In the genomic region with DNA sequence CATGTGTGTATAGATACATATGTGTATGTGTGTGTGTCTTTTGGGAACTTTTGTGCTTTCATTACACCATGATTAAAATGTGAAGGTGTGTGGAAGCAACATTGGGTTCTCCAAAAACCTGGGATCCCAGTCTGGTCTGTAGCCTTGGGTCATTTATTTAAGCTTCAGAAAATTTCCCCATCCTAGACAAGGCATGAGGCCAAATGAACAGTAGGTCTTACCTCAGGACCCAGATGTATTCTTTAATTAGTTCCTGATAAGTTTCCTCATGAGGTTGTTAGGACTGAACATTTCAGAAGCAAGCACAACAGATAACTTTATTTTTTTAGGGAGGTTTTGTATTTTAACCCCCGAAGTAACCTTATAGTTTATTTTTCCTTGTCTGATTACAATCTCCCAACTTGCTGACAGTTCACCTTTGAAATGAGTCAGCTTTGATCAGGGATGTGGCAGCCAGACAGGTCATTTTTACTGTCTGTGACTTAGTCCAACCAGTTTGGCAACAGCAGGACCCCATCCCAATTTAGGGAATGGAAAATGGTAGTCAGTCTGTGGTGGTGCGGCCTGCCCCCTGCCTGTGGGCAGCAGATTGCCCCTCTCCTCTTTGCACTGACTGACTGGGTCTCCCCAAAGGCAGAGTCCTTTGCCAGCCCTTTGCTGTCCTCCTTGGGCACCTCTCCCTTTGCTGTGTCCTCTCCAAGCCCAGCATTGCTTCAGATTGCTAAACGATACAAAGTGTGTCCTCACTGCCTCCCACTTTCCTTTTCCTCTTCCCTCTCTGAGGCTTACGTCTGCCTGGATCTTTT, we compare ENCODE assay signal across 23 cellular contexts.
DNase-seq lines count a peak whose midpoint lies in the region; ATAC-seq and TF ChIP-seq lines count a peak whose summit lies in the region.
"Had no signal": no experiment of that assay in that cellular context is flagged by ENCODE, and none has a peak within 500 bp of the region (broad histone marks: within the 10 kb centered on the region; RNA-seq: fewer than 3 reads in every experiment).

No MANE protein-coding gene starts in this region.

- no peaks in the 10 kb centered on the region for H3K9me3 Mint-ChIP-seq in MCF 10A (ENCODE audit: unreplicated experiment)
- no peaks in the 10 kb centered on the region for H3K9me3 Mint-ChIP-seq in type B pancreatic cell
- no peaks in the 10 kb centered on the region for H3K9me3 Mint-ChIP-seq in activated CD8-positive, alpha-beta T cell treated with anti-CD3 and anti-CD28 coated beads, Interleukin-2, amount 10 ng/mL, durations not matched to agents 7 days and 5 days (ENCODE audit: insufficient read depth)
- H3K9me3 Mint-ChIP-seq: activated B cell treated with CpG ODN at 0.5 μM for 24 hours; central memory CD8-positive, alpha-beta T cell had no signal

- H3K27me3 Mint-ChIP-seq in MCF 10A (ENCODE audit: insufficient read depth, unreplicated experiment) (no peaks in the 10 kb centered on the region), type B pancreatic cell (no peaks in the 10 kb centered on the region)
- H3K27me3 Mint-ChIP-seq in activated CD8-positive, alpha-beta T cell treated with anti-CD3 and anti-CD28 coated beads, Interleukin-2, amount 10 ng/mL, durations not matched to agents 7 days and 5 days (ENCODE audit: low read depth) = peaks cover 8% of the 10 kb centered on the region
- H3K27me3 Mint-ChIP-seq: activated naive CD8-positive, alpha-beta T cell had no signal

- no peak overlapping the region for H2AFZ ChIP-seq in hepatocyte

- intact Hi-C loops in left ventricle myocardium superior (cut with micrococcal nuclease) = loop anchor here (10.0 kb wide), 1 partner anchor 56 kb away; no protein-coding TSS in a partner anchor
- intact Hi-C loops in Right ventricle myocardium inferior (cut with DNase I) = loop anchor here (2.0 kb wide), 1 partner anchor 236 kb away; no protein-coding TSS in a partner anchor
- intact Hi-C loops in MCF 10A (cut with micrococcal nuclease) = loop anchor here (5.0 kb wide), 1 partner anchor 101 kb away; no protein-coding TSS in a partner anchor

- DNase-seq in left ventricle myocardium superior (no peak), Right ventricle myocardium inferior (ENCODE audit: missing footprints) (no peak), MCF 10A (ENCODE audit: unreplicated experiment) (peak; percentile 46), hepatocyte (ENCODE audit: low spot score) (no peak), type B pancreatic cell (ENCODE audit: extremely low spot score, unreplicated experiment) (no peak), NCI-H187 treated with DMSO at 0.1 percent for 48 hours (lab: John Stamatoyannopoulos, UW) (no peak), NCI-H1092 (lab: John Stamatoyannopoulos, UW) (no peak)
- DNase-seq in activated CD8-positive, alpha-beta T cell treated with anti-CD3 and anti-CD28 coated beads, Interleukin-2, amount 10 ng/mL, durations not matched to agents 7 days and 5 days = no peak
- DNase-seq: activated B cell treated with CpG ODN at 0.5 μM for 24 hours; activated T-cell treated with anti-CD3 and anti-CD28 coated beads for 4 hours; DMS153; Kasumi-1; naive thymus-derived CD4-positive, alpha-beta T cell; NCI-H187; NCI-H524 treated with DMSO at 0.1 percent for 48 hours; stimulated activated CD4-positive, alpha-beta T cell treated with anti-CD3 and anti-CD28 coated beads, Interleukin-4, amount 100 ng/mL, for 24 hours; SW 1271 had no signal

- no TSS peak for BruUV-seq in MCF 10A (replicated peaks; lab: Mats Ljungman, UMichigan)

- no peaks in the 10 kb centered on the region for H3K36me3 ChIP-seq in hepatocyte (replicated peaks; ENCODE audit: insufficient read depth, low read depth)
- H3K36me3 ChIP-seq: right atrium auricular region, tibial nerve had no signal

- ATAC-seq in left ventricle myocardium superior (peak; percentile 39), Right ventricle myocardium inferior (no peak)
- ATAC-seq in activated CD8-positive, alpha-beta T cell treated with anti-CD3 and anti-CD28 coated beads, Interleukin-2, amount 10 ng/mL, durations not matched to agents 7 days and 5 days = no peak
- ATAC-seq: left colon; naive thymus-derived CD4-positive, alpha-beta T cell had no signal

- H4K20me1 ChIP-seq in hepatocyte (ENCODE audit: insufficient read depth, poor library complexity, severe bottlenecking) = no peaks in the 10 kb centered on the region

- no peak for TF ChIP-seq CTCF in MCF 10A (IDR thresholded peaks at IDR 0.05; ENCODE audit: unreplicated experiment)
- no peak for TF ChIP-seq CTCF in hepatocyte (IDR thresholded peaks at IDR 0.05; ENCODE audit: poor library complexity)
- TF ChIP-seq CTCF in type B pancreatic cell (conservative IDR thresholded peaks at IDR 0.05) = peak; percentile 37

- H3K4me1 Mint-ChIP-seq in MCF 10A (ENCODE audit: insufficient read depth, unreplicated experiment) = peaks cover 27% of the 10 kb centered on the region
- H3K4me1 Mint-ChIP-seq in type B pancreatic cell (ENCODE audit: unreplicated experiment) = peaks cover 46% of the 10 kb centered on the region
- no peaks in the 10 kb centered on the region for H3K4me1 Mint-ChIP-seq in activated CD8-positive, alpha-beta T cell treated with anti-CD3 and anti-CD28 coated beads, Interleukin-2, amount 10 ng/mL, durations not matched to agents 7 days and 5 days (ENCODE audit: low read depth)
- H3K4me1 Mint-ChIP-seq: activated B cell treated with CpG ODN at 0.5 μM for 24 hours; central memory CD8-positive, alpha-beta T cell; naive thymus-derived CD4-positive, alpha-beta T cell had no signal

- H3K79me2 ChIP-seq in hepatocyte = peaks cover 63% of the 10 kb centered on the region

- no peak overlapping the region for H3K4me2 ChIP-seq in hepatocyte

- CTCF ChIA-PET in MCF 10A (lab: Yijun Ruan, JAX) = interaction anchor here (1.0 to 1.5 kb wide), 5 partner anchors 15 to 237 kb away, joined by 3 to 7 read pairs (median 4); no protein-coding TSS in a partner anchor
- CTCF ChIA-PET in activated CD8-positive, alpha-beta T cell treated with anti-CD3 and anti-CD28 coated beads, Interleukin-2, amount 10 ng/mL, durations not matched to agents 7 days and 5 days (lab: Charles Lee) = no interaction called here

- H3K27ac ChIP-seq in hepatocyte = peak overlapping the region; percentile 62
- H3K27ac ChIP-seq: HL-60, right atrium auricular region, tibial nerve had no signal

- H3K4me3 Mint-ChIP-seq in MCF 10A (ENCODE audit: unreplicated experiment) (no peak overlapping the region), type B pancreatic cell (peak overlapping the region; percentile 44)
- H3K4me3 Mint-ChIP-seq in activated CD8-positive, alpha-beta T cell treated with anti-CD3 and anti-CD28 coated beads, Interleukin-2, amount 10 ng/mL, durations not matched to agents 7 days and 5 days = no peak overlapping the region
- H3K4me3 Mint-ChIP-seq: activated B cell treated with CpG ODN at 0.5 μM for 24 hours; activated naive CD8-positive, alpha-beta T cell; central memory CD8-positive, alpha-beta T cell; naive thymus-derived CD4-positive, alpha-beta T cell had no signal

- peak overlapping the region; percentile 8 for H3K27ac Mint-ChIP-seq in MCF 10A (ENCODE audit: low read depth, unreplicated experiment)
- H3K27ac Mint-ChIP-seq in type B pancreatic cell = peak overlapping the region; percentile 30
- no peak overlapping the region for H3K27ac Mint-ChIP-seq in activated CD8-positive, alpha-beta T cell treated with anti-CD3 and anti-CD28 coated beads, Interleukin-2, amount 10 ng/mL, durations not matched to agents 7 days and 5 days
- H3K27ac Mint-ChIP-seq: activated B cell treated with CpG ODN at 0.5 μM for 24 hours; activated naive CD8-positive, alpha-beta T cell; naive thymus-derived CD4-positive, alpha-beta T cell had no signal

- H3K4me1 ChIP-seq in hepatocyte (ENCODE audit: insufficient read depth) = peaks cover 53% of the 10 kb centered on the region

- 44% methylated on average over 4 of the region's 4 CpGs for WGBS in hepatocyte (ENCODE audit: low lambda C conversion rate, missing lambda C conversion rate)

- POLR2A ChIA-PET in MCF 10A (lab: Yijun Ruan, JAX) = interaction anchor here (0.7 to 0.9 kb wide), 3 partner anchors 13 to 104 kb away, joined by 3 read pairs; no protein-coding TSS in a partner anchor
- POLR2A ChIA-PET in activated CD8-positive, alpha-beta T cell treated with anti-CD3 and anti-CD28 coated beads, Interleukin-2, amount 10 ng/mL, durations not matched to agents 7 days and 5 days (lab: Charles Lee) = no interaction called here

- H3K9me3 ChIP-seq in hepatocyte (ENCODE audit: low read depth) = no peaks in the 10 kb centered on the region
- H3K9me3 ChIP-seq: right atrium auricular region, tibial nerve had no signal

- H3K27me3 ChIP-seq in hepatocyte = no peaks in the 10 kb centered on the region
- H3K27me3 ChIP-seq: right atrium auricular region, tibial nerve had no signal

- H3K36me3 Mint-ChIP-seq in MCF 10A (ENCODE audit: insufficient read depth, unreplicated experiment) = peaks cover 10% of the 10 kb centered on the region
- H3K36me3 Mint-ChIP-seq in type B pancreatic cell = peaks cover 11% of the 10 kb centered on the region
- no peaks in the 10 kb centered on the region for H3K36me3 Mint-ChIP-seq in activated CD8-positive, alpha-beta T cell treated with anti-CD3 and anti-CD28 coated beads, Interleukin-2, amount 10 ng/mL, durations not matched to agents 7 days and 5 days (ENCODE audit: low read depth)
- H3K36me3 Mint-ChIP-seq: activated naive CD8-positive, alpha-beta T cell; naive thymus-derived CD4-positive, alpha-beta T cell had no signal

- no peak overlapping the region for H3K4me3 ChIP-seq in hepatocyte
- H3K4me3 ChIP-seq: right atrium auricular region, tibial nerve had no signal

- H3K9me2 ChIP-seq in hepatocyte (replicated peaks; ENCODE audit: insufficient read depth) = no peaks in the 10 kb centered on the region
